8 cellular contexts compared by ENCODE assay signal in the genomic region with DNA sequence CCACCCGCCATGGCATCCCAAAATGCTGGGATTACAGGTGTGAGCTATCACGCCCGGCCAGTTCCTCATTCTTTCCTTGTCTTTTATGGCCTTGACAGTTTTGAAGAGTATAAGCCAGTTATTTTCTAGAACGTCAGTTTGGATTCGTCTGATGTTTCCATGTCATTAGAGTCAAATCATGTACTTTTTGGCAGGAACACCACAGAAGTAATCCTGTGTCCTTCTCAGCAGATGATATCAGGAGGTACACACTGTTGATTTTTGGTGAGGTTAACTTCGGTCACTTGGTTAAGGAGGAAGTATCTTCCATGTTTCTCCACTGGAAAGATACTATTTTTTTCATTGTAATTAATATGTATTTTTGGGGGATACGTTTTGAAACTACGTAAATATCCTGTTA.
"Had no signal": no experiment of that assay in that cellular context is flagged by ENCODE, and none has a peak within 500 bp of the region (broad histone marks: within the 10 kb centered on the region; RNA-seq: fewer than 3 reads in every experiment).

No MANE protein-coding gene starts in this region.

- ATAC-seq: GM23338, HepG2 had no signal

- H3K27ac Mint-ChIP-seq: GM23338, H9 had no signal

- H3K4me2 ChIP-seq: GM23338 had no signal

- H3K9me3 Mint-ChIP-seq: GM23338, H9, IgD-negative memory B cell had no signal

- H3K4me3 Mint-ChIP-seq: GM23338, H9, IgD-negative memory B cell had no signal

- DNase-seq: H9, HCEC 1CT, KBM-7 had no signal

- H3K27me3 Mint-ChIP-seq: IgD-negative memory B cell had no signal

- H3K27ac ChIP-seq: HL-60 had no signal

- H3K4me1 Mint-ChIP-seq: GM23338, H9 had no signal

- FAIRE-seq: H1, HepG2 had no signal

- H2AFZ ChIP-seq: GM23338 had no signal

- H3K4me3 ChIP-seq: GM23338 had no signal
